In genomic region chr5:55002166-55002565, GRCh38 we compare ENCODE assay signal across 13 cellular contexts. TPM values are rescaled to one million over a fixed set of nuclear protein-coding genes. Genes with fewer than 3 reads are reported as not detected.
"Had no signal": no experiment of that assay in that cellular context is flagged by ENCODE, and none has a peak within 500 bp of the region (broad histone marks: within the 10 kb centered on the region; RNA-seq: fewer than 3 reads in every experiment).

No MANE protein-coding gene starts in this region.

RNA-seq across cellular contexts. Expression of gene ESM1, which starts 16.8 kb away (rescaled TPM):
- total RNA-seq: left colon; naive thymus-derived CD8-positive, alpha-beta T cell; prostate gland; right atrium auricular region; smooth muscle cell; subcutaneous adipose tissue; ureter; vagina had no signal

RNA-seq across cellular contexts. Expression of gene GZMK, which starts 21.9 kb away (rescaled TPM):
- total RNA-seq: dermis microvascular lymphatic vessel endothelial cell, mammary epithelial cell, osteocyte, smooth muscle cell, stomach, temporal lobe had no signal
